Comparison of ENCODE assay signal across 10 cellular contexts in genomic region chr7:137961200-137962177, GRCh38. TPM values are rescaled to one million over a fixed set of nuclear protein-coding genes. Genes with fewer than 3 reads are reported as not detected.
DNase-seq lines count a peak whose midpoint lies in the region; ATAC-seq and TF ChIP-seq lines count a peak whose summit lies in the region.
"Had no signal": no experiment of that assay in that cellular context is flagged by ENCODE, and none has a peak within 500 bp of the region (broad histone marks: within the 10 kb centered on the region; RNA-seq: fewer than 3 reads in every experiment).

No MANE protein-coding gene starts in this region.

- TF ChIP-seq CTCF in heart left ventricle (IDR thresholded peaks at IDR 0.05) (no peak), testis (IDR thresholded peaks at IDR 0.05) (no peak)

- H3K27me3 ChIP-seq in heart left ventricle (no peaks in the 10 kb centered on the region), testis (no peaks in the 10 kb centered on the region)

- H3K4me3 ChIP-seq in heart left ventricle (no peak overlapping the region), testis (no peak overlapping the region)

- ATAC-seq in heart left ventricle, result peak in 3 of 4 donors; percentile 12 to 68 (median 44)
- ATAC-seq in Right ventricle myocardium inferior, result no peak
- ATAC-seq in HG03108 (IDR thresholded peaks at IDR 0.05; ENCODE audit: unreplicated experiment), result peak; percentile 69
- peak; percentile 85 to 88 for ATAC-seq in activated T-cell treated with anti-CD3 and anti-CD28 coated beads, Interleukin-2, amount 50 U/mL, for 4 hours

- DNase-seq in heart left ventricle, result peak in 1 of 5 donors; percentile 27
- DNase-seq in Right ventricle myocardium inferior (ENCODE audit: missing footprints), result no peak
- no peak for DNase-seq in activated T-cell treated with anti-CD3 and anti-CD28 coated beads, Interleukin-2, amount 50 U/mL, for 4 hours
- DNase-seq in testis, result peak; percentile 34
- DNase-seq in DMS53 (lab: John Stamatoyannopoulos, UW), result no peak
- no peak for DNase-seq in retina
- no peak for DNase-seq in NCI-H1105 (lab: John Stamatoyannopoulos, UW)
- DNase-seq: DND-41 had no signal

- H3K27ac ChIP-seq in heart left ventricle, result no peak overlapping the region
- no peak overlapping the region for H3K27ac ChIP-seq in testis

- H3K4me3 Mint-ChIP-seq in activated T-cell treated with anti-CD3 and anti-CD28 coated beads, Interleukin-2, amount 50 U/mL, for 4 hours, result no peak overlapping the region
- H3K4me3 Mint-ChIP-seq: natural killer cell treated with Interleukin-12 subunit alpha and Interleukin-12 subunit beta and Interleukin-15 and Interleukin-18, amount 100 ng/mL, for 72 hours had no signal

- 90 to 94% (median 91%) methylated on average over 11 of the region's 11 CpGs for WGBS in heart left ventricle, 4 donors
- WGBS in testis, 2 donors, result 89 to 90% methylated on average over 11 of the region's 11 CpGs

- H3K36me3 Mint-ChIP-seq in activated T-cell treated with anti-CD3 and anti-CD28 coated beads, Interleukin-2, amount 50 U/mL, for 4 hours (ENCODE audit: insufficient read depth), result peaks cover 14% of the 10 kb centered on the region
- H3K36me3 Mint-ChIP-seq: natural killer cell treated with Interleukin-12 subunit alpha and Interleukin-12 subunit beta and Interleukin-15 and Interleukin-18, amount 100 ng/mL, for 72 hours had no signal

- H3K36me3 ChIP-seq in heart left ventricle, result peaks cover 0 to 10% (median 0%) of the 10 kb centered on the region in 9 donors
- H3K36me3 ChIP-seq in testis (ENCODE audit: low read depth, missing control alignments), result no peaks in the 10 kb centered on the region

- H3K9me3 ChIP-seq in heart left ventricle (no peaks in the 10 kb centered on the region), testis (no peaks in the 10 kb centered on the region)

- H3K4me1 ChIP-seq in heart left ventricle (peaks cover 0 to 66% (median 25%) of the 10 kb centered on the region in 12 donors), testis (peaks cover 16% of the 10 kb centered on the region)

- intact Hi-C loops in heart left ventricle (cut with DNase I), result loop anchor here in 1 of 10 donors (10.0 kb wide), 1 partner anchor 47 kb away; no protein-coding TSS in a partner anchor
- intact Hi-C loops in Right ventricle myocardium inferior (cut with DNase I), result no loop called here
- intact Hi-C loops in testis (cut with DNase I; ENCODE audit: low total_unique reads), result no loop called here

- H3K4me1 Mint-ChIP-seq in activated T-cell treated with anti-CD3 and anti-CD28 coated beads, Interleukin-2, amount 50 U/mL, for 4 hours (ENCODE audit: low read depth), result peaks cover 22% of the 10 kb centered on the region

- H3K27me3 Mint-ChIP-seq in activated T-cell treated with anti-CD3 and anti-CD28 coated beads, Interleukin-2, amount 50 U/mL, for 4 hours (ENCODE audit: low read depth), result no peaks in the 10 kb centered on the region
- H3K27me3 Mint-ChIP-seq: natural killer cell treated with Interleukin-12 subunit alpha and Interleukin-12 subunit beta and Interleukin-15 and Interleukin-18, amount 100 ng/mL, for 72 hours had no signal

- TF ChIP-seq POLR2A in heart left ventricle (IDR thresholded peaks at IDR 0.05) (no peak), testis (IDR thresholded peaks at IDR 0.05) (no peak)

- no peaks in the 10 kb centered on the region for H3K9me3 Mint-ChIP-seq in activated T-cell treated with anti-CD3 and anti-CD28 coated beads, Interleukin-2, amount 50 U/mL, for 4 hours
- H3K9me3 Mint-ChIP-seq: natural killer cell treated with Interleukin-12 subunit alpha and Interleukin-12 subunit beta and Interleukin-15 and Interleukin-18, amount 100 ng/mL, for 72 hours had no signal

RNA-seq across cellular contexts. Expression of gene CREB3L2, which starts 40.4 kb away (rescaled TPM):
- total RNA-seq in heart left ventricle (10 to 100 TPM; 18.3 to 40.6 (median 22.0) TPM), Right ventricle myocardium inferior (19.3 TPM), testis (10 to 100 TPM; 23.4 to 23.9 TPM)
- polyA plus RNA-seq in heart left ventricle (10 to 100 TPM in 1 of 2 donors, 1 to 10 TPM in 1; 4.0 to 13.2 TPM), testis (ENCODE audit: insufficient read depth, low read depth, low replicate concordance) (22.0 TPM)
- total RNA-seq in activated T-cell treated with anti-CD3 and anti-CD28 coated beads, Interleukin-2, amount 50 U/mL, for 4 hours, result 10 to 100 TPM; 28.1 to 34.6 (median 29.8) TPM
